Comparison of ENCODE assay signal across 20 cellular contexts in the genomic region with DNA sequence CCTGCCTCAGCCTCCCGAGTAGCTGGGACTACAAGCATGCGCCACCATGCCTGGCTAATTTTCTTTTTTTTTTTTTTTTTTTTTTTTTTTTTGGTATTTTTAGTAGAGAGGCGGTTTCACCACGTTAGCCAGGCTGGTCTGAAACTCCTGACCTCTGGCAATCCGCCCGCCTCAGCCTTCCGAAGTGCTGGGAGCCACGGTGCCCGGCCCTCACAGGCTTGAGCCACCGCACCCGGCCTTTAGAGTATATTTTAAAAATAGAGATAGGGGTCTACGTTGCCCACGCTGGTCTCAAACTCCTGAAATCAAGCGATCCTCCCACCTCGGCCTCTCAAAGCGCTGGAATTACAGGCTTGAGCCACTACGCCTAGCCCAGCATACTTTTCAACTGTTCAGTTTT.
DNase-seq lines count a peak whose midpoint lies in the region; ATAC-seq, FAIRE-seq and TF ChIP-seq lines count a peak whose summit lies in the region.
"Had no signal": no experiment of that assay in that cellular context is flagged by ENCODE, and none has a peak within 500 bp of the region (broad histone marks: within the 10 kb centered on the region; RNA-seq: fewer than 3 reads in every experiment).

No MANE protein-coding gene starts in this region.

- POLR2A ChIA-PET in IMR-90 (lab: Charles Lee; ENCODE audit: unreplicated experiment) = no interaction called here

- H3K36me3 ChIP-seq in BLaER1 treated with 17β-estradiol and CSF1 and Interleukin-3, amounts not matched to agents 10 nM and 100 nM = no peaks in the 10 kb centered on the region
- no peaks in the 10 kb centered on the region for H3K36me3 ChIP-seq in IMR-90 (ENCODE audit: control insufficient read depth, insufficient read depth, low read length)
- H3K36me3 ChIP-seq in spleen = no peaks in the 10 kb centered on the region

- H2BK5ac ChIP-seq in IMR-90 (ENCODE audit: low read depth, low read length, poor library complexity, severe bottlenecking) = no peak overlapping the region

- TF ChIP-seq RAD21 in IMR-90 (IDR thresholded peaks at IDR 0.05; ENCODE audit: low read length) = no peak

- H4K5ac ChIP-seq in IMR-90 (ENCODE audit: low read depth, low read length) = no peak overlapping the region

- H3K4me2 ChIP-seq in BLaER1 treated with 17β-estradiol and CSF1 and Interleukin-3, amounts not matched to agents 10 nM and 100 nM = peak overlapping the region in 6 of 11 experiments; percentile 78 to 88 (median 82); a peak in 10 of 22 replicates
- H3K4me2 ChIP-seq in IMR-90 (ENCODE audit: low read depth, low read length) = no peak overlapping the region

- peak overlapping the region; percentile 53; the same call in 1 of the 2 replicates for H3K4ac ChIP-seq in IMR-90 (ENCODE audit: low read depth, low read length)

- H2BK120ac ChIP-seq in IMR-90 (ENCODE audit: low read depth, low read length) = peak overlapping the region; percentile 46; the same call in 1 of the 2 replicates

- no peak overlapping the region for H3K4me3 ChIP-seq in BLaER1 treated with 17β-estradiol and CSF1 and Interleukin-3, amounts not matched to agents 10 nM and 100 nM
- no peak overlapping the region for H3K4me3 ChIP-seq in IMR-90 (ENCODE audit: insufficient read depth, low read depth, low read length)
- H3K4me3 ChIP-seq in spleen = peak overlapping the region in 1 of 8 donors; percentile 77

- H2AK9ac ChIP-seq in IMR-90 (replicated peaks; ENCODE audit: low read depth, low read length, poor library complexity) = no peak overlapping the region

- no peak overlapping the region for H3K56ac ChIP-seq in IMR-90 (ENCODE audit: extremely low read depth, insufficient read depth, low read length)

- H2AFZ ChIP-seq in IMR-90 (replicated peaks; ENCODE audit: low read length, poor library complexity) = no peak overlapping the region

- no peak overlapping the region for H3K14ac ChIP-seq in IMR-90 (replicated peaks; ENCODE audit: low read depth, low read length)

- H3K23ac ChIP-seq in IMR-90 (ENCODE audit: low read depth, low read length) = no peak overlapping the region

- H3K4me1 ChIP-seq in BLaER1 treated with 17β-estradiol and CSF1 and Interleukin-3, amounts not matched to agents 10 nM and 100 nM = peaks cover 42 to 86% (median 74%) of the 10 kb centered on the region in 10 experiments
- H3K4me1 ChIP-seq in IMR-90 (ENCODE audit: control insufficient read depth, insufficient read depth, low read length) (peaks cover 15% of the 10 kb centered on the region), spleen (peaks cover 6 to 87% (median 45%) of the 10 kb centered on the region in 6 donors)

- WGBS in IMR-90 (ENCODE audit: extremely low coverage in 2 of 2, insufficient read length in 1 of 2), 2 experiments = 100% methylated on average over 1 of the region's 17 CpGs; no CpG with 5 or more reads in 1 of the 2 experiments
- WGBS in spleen, 5 donors = 84 to 91% (median 85%) methylated on average over 10 to 17 of the region's 17 CpGs

- TF ChIP-seq POLR2A in IMR-90 (IDR thresholded peaks at IDR 0.05; ENCODE audit: low read depth, low read length) = no peak
- no peak for TF ChIP-seq POLR2A in spleen (IDR thresholded peaks at IDR 0.05)

- no peak overlapping the region for H2BK15ac ChIP-seq in IMR-90 (ENCODE audit: low read depth, low read length)

- dilution Hi-C loops in IMR-90 (cut with HindIII; ENCODE audit: low sequenced_read_pairs, unreplicated experiment) = loop anchor here (25.0 kb wide), 1 partner anchor 131 kb away; no protein-coding TSS in a partner anchor

- BruUV-seq in IMR-90 (replicated peaks; lab: Mats Ljungman, UMichigan) = no TSS peak

- TF ChIP-seq CTCF in IMR-90 (conservative IDR thresholded peaks at IDR 0.05; ENCODE audit: low read depth, low read length) (no peak), spleen (IDR thresholded peaks at IDR 0.05 in 8 of 11, conservative IDR thresholded peaks at IDR 0.05 in 3 of 11) (no peak)

- no peak overlapping the region; a peak in 1 of 4 replicates for H4K8ac ChIP-seq in IMR-90 (ENCODE audit: low read depth in 2 of 2, low read length in 2 of 2)

- no peak for FAIRE-seq in HTR-8/SVneo (lab: Jason Lieb, UNC)
- FAIRE-seq: keratinocyte, TTC549 had no signal

- H2AK5ac ChIP-seq in IMR-90 (ENCODE audit: low read depth, low read length) = peak overlapping the region; percentile 61; the same call in 1 of the 2 replicates

- peak overlapping the region; percentile 17 to 99 (median 97); a peak in 21 of 22 replicates for H3K27ac ChIP-seq in BLaER1 treated with 17β-estradiol and CSF1 and Interleukin-3, amounts not matched to agents 10 nM and 100 nM
- H3K27ac ChIP-seq in IMR-90 (ENCODE audit: insufficient read depth, low read length) (no peak overlapping the region), spleen (peak overlapping the region in 6 of 8 donors; percentile 96 to 100 (median 99))

- H3K18ac ChIP-seq in IMR-90 (ENCODE audit: low read depth, low read length) = no peak overlapping the region

- H3K9me3 ChIP-seq in BLaER1 treated with 17β-estradiol and CSF1 and Interleukin-3, amounts not matched to agents 10 nM and 100 nM (replicated peaks in 1 of 11) = peaks cover 0 to 6% (median 0%) of the 10 kb centered on the region in 11 experiments; a peak in 1 of 22 replicates
- H3K9me3 ChIP-seq in IMR-90 (ENCODE audit: control insufficient read depth, insufficient read depth, low read length) (no peaks in the 10 kb centered on the region), spleen (no peaks in the 10 kb centered on the region)

- DNase-seq in IMR-90 = no peak
- DNase-seq in left lobe of liver (ENCODE audit: low spot score) = peak; percentile 88
- DNase-seq in spleen = peak; percentile 73
- no peak for DNase-seq in nucleus accumbens (lab: John Stamatoyannopoulos, UW)
- DNase-seq in HTR-8/SVneo (ENCODE audit: insufficient read length, low spot score) = no peak
- DNase-seq: activated CD4-positive, alpha-beta T cell treated with anti-CD3 and anti-CD28 coated beads, Interleukin-2, amount 10 ng/mL, durations not matched to agents 7 days and 5 days; activated CD8-positive, alpha-beta memory T cell treated with anti-CD3 and anti-CD28 coated beads, Interleukin-2, amount 50 U/mL, for 48 hours; activated gamma-delta T cell treated with Interleukin-2 at 50 U/mL for 16 hours; DND-41; effector memory CD4-positive, alpha-beta T cell; MM.1S; NCI-H1694; occipital lobe; RPMI8226; stimulated activated CD4-positive, alpha-beta T cell treated with anti-CD3 and anti-CD28 coated beads, Interleukin-4, amount 100 ng/mL, for 1 hour had no signal

- CTCF ChIA-PET in IMR-90 (lab: Yijun Ruan, JAX) = interaction anchor here (0.7 kb wide), 1 partner anchor 112 kb away, joined by 6 read pairs; no protein-coding TSS in a partner anchor

- intact Hi-C loops in IMR-90 (cut with micrococcal nuclease) = loop anchor here (10.0 kb wide), 1 partner anchor 188 kb away; no protein-coding TSS in a partner anchor
- intact Hi-C loops in spleen (cut with DNase I; ENCODE audit: low total_unique reads) = loop anchor here (5.0 kb wide), 1 partner anchor 111 kb away; no protein-coding TSS in a partner anchor

- ATAC-seq in IMR-90 (ENCODE audit: low read depth) = no peak
- ATAC-seq in left lobe of liver = no peak
- no peak for ATAC-seq in GM19463 (IDR thresholded peaks at IDR 0.05; ENCODE audit: unreplicated experiment)
- ATAC-seq in HG02642 (IDR thresholded peaks at IDR 0.05; ENCODE audit: poor library complexity, unreplicated experiment) = no peak

- H2BK20ac ChIP-seq in IMR-90 (ENCODE audit: low read depth, low read length) = 0 out of 2 replicates have a peak overlapping the region, but pooled peaks have one; percentile 26

- peaks cover 12 to 36% of the 10 kb centered on the region in 2 experiments for H3K79me1 ChIP-seq in IMR-90 (ENCODE audit: low read depth in 1 of 2, low read length in 2 of 2)

- peak overlapping the region in 5 of 11 experiments; percentile 87 to 97 (median 95); a peak in 8 of 22 replicates for H3K9ac ChIP-seq in BLaER1 treated with 17β-estradiol and CSF1 and Interleukin-3, amounts not matched to agents 10 nM and 100 nM
- H3K9ac ChIP-seq in IMR-90 (ENCODE audit: low read depth, low read length) = no peak overlapping the region

- no peaks in the 10 kb centered on the region for H4K20me1 ChIP-seq in BLaER1 treated with 17β-estradiol and CSF1 and Interleukin-3, amounts not matched to agents 10 nM and 100 nM
- no peaks in the 10 kb centered on the region for H4K20me1 ChIP-seq in IMR-90 (ENCODE audit: insufficient read depth, low read length)

- H4K91ac ChIP-seq in IMR-90 (ENCODE audit: insufficient read depth, low read depth, low read length) = peak overlapping the region; percentile 24; the same call in 1 of the 2 replicates

- H3K9me1 ChIP-seq in IMR-90 (ENCODE audit: insufficient read depth, low read length) = no peaks in the 10 kb centered on the region

- in situ Hi-C loops in IMR-90 (cut with MboI; ENCODE audit: low sequenced_read_pairs) = loop anchor here (25.0 kb wide), 1 partner anchor 1819 kb away; the partner anchor contains the start of gene PRC1

- H3K27me3 ChIP-seq in BLaER1 treated with 17β-estradiol and CSF1 and Interleukin-3, amounts not matched to agents 10 nM and 100 nM = no peaks in the 10 kb centered on the region
- no peaks in the 10 kb centered on the region for H3K27me3 ChIP-seq in IMR-90 (ENCODE audit: control insufficient read depth, insufficient read depth, low read length)
- H3K27me3 ChIP-seq in spleen (replicated peaks in 1 of 7) = no peaks in the 10 kb centered on the region

TF ChIP-seq in IMR-90, 13 proteins besides CTCF, POLR2A, EP300 and RAD21 (continues in another document):
- no peak for TF ChIP-seq MAFK (IDR thresholded peaks at IDR 0.05; ENCODE audit: low read depth, low read length)
- TF ChIP-seq RCOR1 (IDR thresholded peaks at IDR 0.05; ENCODE audit: insufficient replicate concordance, low read length) = no peak
- no peak for TF ChIP-seq MAZ (IDR thresholded peaks at IDR 0.05; ENCODE audit: borderline replicate concordance, low read depth, low read length)
- TF ChIP-seq USF2 (IDR thresholded peaks at IDR 0.05; ENCODE audit: low read depth, low read length) = no peak
- no peak for TF ChIP-seq MXI1 (IDR thresholded peaks at IDR 0.05; ENCODE audit: borderline replicate concordance, low read depth, low read length)

Comparison
In these comparisons a context has a peak if more than half of its experiments do, and no peak if none do; other contexts are left out.
1. DNase-seq: peak in left lobe of liver (single experiment) and spleen (single experiment); none in IMR-90 (single experiment), nucleus accumbens (0 of 56) and HTR-8/SVneo (single experiment).